In the genomic region with DNA sequence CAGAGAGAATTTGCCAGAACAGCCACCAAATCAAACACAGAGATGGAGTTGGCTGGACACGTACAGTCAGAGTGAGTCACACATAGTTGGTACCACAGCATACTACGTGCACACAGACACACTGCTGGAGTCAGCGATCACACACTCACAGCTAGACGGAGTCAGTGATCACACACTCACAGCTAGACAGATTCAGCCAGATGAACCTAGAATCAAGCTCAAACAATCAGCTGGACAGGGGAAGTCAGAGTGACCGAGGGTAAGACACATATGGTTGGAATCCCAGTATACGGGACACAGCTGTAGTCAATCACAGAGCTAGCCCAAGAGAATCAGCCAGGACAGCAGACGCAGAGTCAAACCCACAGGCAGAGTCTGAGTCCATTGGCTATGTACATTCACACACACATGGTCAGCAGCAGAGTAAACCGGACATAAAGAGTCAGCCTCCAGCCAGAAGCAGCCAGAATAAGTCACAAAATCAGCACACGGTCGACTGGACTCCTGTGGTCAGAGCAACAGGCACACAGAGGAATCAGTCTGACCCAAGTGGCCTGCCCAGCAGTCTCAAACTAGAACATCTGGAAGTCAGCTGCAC, we compare ENCODE assay signal across 13 cellular contexts. TPM values are rescaled to one million over a fixed set of nuclear protein-coding genes. Genes with fewer than 3 reads are reported as not detected.
DNase-seq lines count a peak whose midpoint lies in the region; ATAC-seq and TF ChIP-seq lines count a peak whose summit lies in the region.
"Had no signal": no experiment of that assay in that cellular context is flagged by ENCODE, and none has a peak within 500 bp of the region (broad histone marks: within the 10 kb centered on the region; RNA-seq: fewer than 3 reads in every experiment).

No MANE protein-coding gene starts in this region.

- H3K27ac Mint-ChIP-seq in T-helper 1 cell treated with Interleukin-12 subunit alpha and Interleukin-12 subunit beta and Interleukin-4 antibody, amounts not matched to agents 30 μg/mL and 1 μg/mL, for 36 hours = peak overlapping the region; percentile 50
- H3K27ac Mint-ChIP-seq in T-helper 17 cell = peak overlapping the region; percentile 67

- peak overlapping the region; percentile 29 for H2AFZ ChIP-seq in fibroblast of lung (ENCODE audit: low read length)

- H3K4me2 ChIP-seq in fibroblast of lung (ENCODE audit: extremely low read depth, insufficient read depth, low read length) = peak overlapping the region; percentile 27

- no peaks in the 10 kb centered on the region for H4K20me1 ChIP-seq in fibroblast of lung (ENCODE audit: control insufficient read depth, extremely low read depth, insufficient read depth, low read length)

- H3K9ac ChIP-seq in fibroblast of lung (ENCODE audit: insufficient read depth, low read length) = no peak overlapping the region

- H3K9me3 ChIP-seq in T-helper 17 cell (ENCODE audit: control insufficient read depth, low read length, poor library complexity, severe bottlenecking) (no peaks in the 10 kb centered on the region), fibroblast of lung (ENCODE audit: control insufficient read depth, insufficient read depth, low read depth, low read length) (no peaks in the 10 kb centered on the region)
- H3K9me3 ChIP-seq: SJCRH30 had no signal

- no peaks in the 10 kb centered on the region for H3K27me3 ChIP-seq in fibroblast of lung (ENCODE audit: control insufficient read depth, insufficient read depth, low read length)
- H3K27me3 ChIP-seq: SJCRH30 had no signal

- H3K27ac ChIP-seq in fibroblast of lung (ENCODE audit: insufficient read depth, low read length) = peak overlapping the region; percentile 56
- H3K27ac ChIP-seq: 22Rv1, SJCRH30 had no signal

- H3K4me1 Mint-ChIP-seq in T-helper 1 cell treated with Interleukin-12 subunit alpha and Interleukin-12 subunit beta and Interleukin-4 antibody, amounts not matched to agents 30 μg/mL and 1 μg/mL, for 36 hours (ENCODE audit: low read depth) = peaks cover 31% of the 10 kb centered on the region
- H3K4me1 Mint-ChIP-seq in T-helper 17 cell = peaks cover 28% of the 10 kb centered on the region

- H3K4me3 ChIP-seq in fibroblast of lung (replicated peaks in 1 of 4; ENCODE audit: control extremely low read depth in 1 of 4, insufficient read depth in 1 of 4, low read depth in 3 of 4, low read length in 4 of 4) = peak overlapping the region in 2 of 4 experiments; percentile 38 to 53
- no peak overlapping the region for H3K4me3 ChIP-seq in retinal pigment epithelial cell (ENCODE audit: low read length)
- H3K4me3 ChIP-seq: SJCRH30 had no signal

- ATAC-seq in T-helper 17 cell = no peak

- H3K79me2 ChIP-seq in fibroblast of lung (ENCODE audit: control insufficient read depth, insufficient read depth, low read length) = no peaks in the 10 kb centered on the region

- no peaks in the 10 kb centered on the region for H3K9me3 Mint-ChIP-seq in T-helper 1 cell treated with Interleukin-12 subunit alpha and Interleukin-12 subunit beta and Interleukin-4 antibody, amounts not matched to agents 30 μg/mL and 1 μg/mL, for 36 hours

- no peaks in the 10 kb centered on the region for H3K36me3 ChIP-seq in fibroblast of lung (ENCODE audit: control insufficient read depth, insufficient read depth, low read length)
- H3K36me3 ChIP-seq: SJCRH30 had no signal

- peaks cover 25% of the 10 kb centered on the region for H3K36me3 Mint-ChIP-seq in T-helper 1 cell treated with Interleukin-12 subunit alpha and Interleukin-12 subunit beta and Interleukin-4 antibody, amounts not matched to agents 30 μg/mL and 1 μg/mL, for 36 hours (ENCODE audit: low read depth)
- H3K36me3 Mint-ChIP-seq in T-helper 17 cell (ENCODE audit: low read depth) = peaks cover 4% of the 10 kb centered on the region

- TF ChIP-seq CTCF in fibroblast of lung (conservative IDR thresholded peaks at IDR 0.05 in 1 of 2, IDR thresholded peaks at IDR 0.05 in 1 of 2; ENCODE audit: low read depth in 1 of 2, low read length in 2 of 2) (no peak), retinal pigment epithelial cell (conservative IDR thresholded peaks at IDR 0.05; ENCODE audit: low read depth, low read length) (no peak)

- H3K4me3 Mint-ChIP-seq in T-helper 1 cell treated with Interleukin-12 subunit alpha and Interleukin-12 subunit beta and Interleukin-4 antibody, amounts not matched to agents 30 μg/mL and 1 μg/mL, for 36 hours = peak overlapping the region; percentile 21
- H3K4me3 Mint-ChIP-seq in T-helper 17 cell = peak overlapping the region; percentile 53

- H3K27me3 Mint-ChIP-seq in T-helper 1 cell treated with Interleukin-12 subunit alpha and Interleukin-12 subunit beta and Interleukin-4 antibody, amounts not matched to agents 30 μg/mL and 1 μg/mL, for 36 hours (ENCODE audit: low read depth) = no peaks in the 10 kb centered on the region
- H3K27me3 Mint-ChIP-seq in T-helper 17 cell = no peaks in the 10 kb centered on the region

- DNase-seq in T-helper 1 cell (no peak), T-helper 17 cell (no peak), fibroblast of lung (ENCODE audit: low read depth in 2 of 2) (peak; percentile 91 to 97), retinal pigment epithelial cell (ENCODE audit: low read depth) (peak; percentile 32), SHP77 (lab: John Stamatoyannopoulos, UW) (no peak), NCI-H2196 treated with DMSO at 0.1 percent for 48 hours (lab: John Stamatoyannopoulos, UW; ENCODE audit: unreplicated experiment) (no peak), GF-D8 (lab: John Stamatoyannopoulos, UW) (no peak)
- DNase-seq: MM.1S, SJCRH30 had no signal

- peaks cover 2% of the 10 kb centered on the region for H3K4me1 ChIP-seq in fibroblast of lung (ENCODE audit: control insufficient read depth, extremely low read depth, insufficient read depth, low read length)
- H3K4me1 ChIP-seq: SJCRH30 had no signal

RNA-seq across cellular contexts. Expression of a gene that starts 4.6 kb away (rescaled TPM):
- 10 to 100 TPM; 25.2 to 27.7 TPM for total RNA-seq in T-helper 17 cell
- total RNA-seq in fibroblast of lung = 21.5 and 21.8 TPM in 2 replicates
- polyA plus RNA-seq in fibroblast of lung = 8.3 and 35.0 TPM in 2 replicates
- polyA plus RNA-seq in fibroblast of lung (2012) = 6.9 and 34.3 TPM in 2 replicates
- 22.3 and 167 TPM in 2 replicates for polyA minus RNA-seq in fibroblast of lung (ENCODE audit: low replicate concordance)

RNA-seq across cellular contexts. Expression of a gene that starts 10.6 kb away (rescaled TPM):
- total RNA-seq in T-helper 17 cell = 10 to 100 TPM; 59.9 to 70.1 TPM
- total RNA-seq in fibroblast of lung = 22.6 and 29.4 TPM in 2 replicates
- 30.2 and 38.0 TPM in 2 replicates for polyA plus RNA-seq in fibroblast of lung
- 41.1 and 54.5 TPM in 2 replicates for polyA plus RNA-seq in fibroblast of lung (2012)
- polyA minus RNA-seq in fibroblast of lung (ENCODE audit: low replicate concordance) = 84.7 and 94.8 TPM in 2 replicates

RNA-seq across cellular contexts. Expression of a gene that starts 43.4 kb away (rescaled TPM):
- 10 to 100 TPM; 13.3 to 18.0 TPM for total RNA-seq in T-helper 17 cell
- 6.2 and 11.4 TPM in 2 replicates for total RNA-seq in fibroblast of lung
- polyA plus RNA-seq in fibroblast of lung = 5.4 and 6.0 TPM in 2 replicates
- 7.1 and 9.9 TPM in 2 replicates for polyA plus RNA-seq in fibroblast of lung (2012)
- polyA minus RNA-seq in fibroblast of lung (ENCODE audit: low replicate concordance) = 29.7 and 53.0 TPM in 2 replicates

RNA-seq across cellular contexts. Expression of a gene that starts 53.7 kb away (rescaled TPM):
- total RNA-seq in T-helper 17 cell (not detected), fibroblast of lung (not detected in 2 replicates)
- not detected in 2 replicates for polyA plus RNA-seq in fibroblast of lung
- not detected in 2 replicates for polyA plus RNA-seq in fibroblast of lung (2012)
- 2.0 TPM in 1 of 2 replicates, not detected in the other for polyA minus RNA-seq in fibroblast of lung (ENCODE audit: low replicate concordance)
- total RNA-seq: SJCRH30, ureter had no signal
- polyA plus RNA-seq: adipose tissue had no signal

RNA-seq across cellular contexts. Expression of a gene that starts 56.2 kb away (rescaled TPM):
- total RNA-seq in T-helper 17 cell (10 to 100 TPM; 43.9 to 53.6 TPM), fibroblast of lung (30.8 and 93.5 TPM in 2 replicates)
- 61.0 and 68.2 TPM in 2 replicates for polyA plus RNA-seq in fibroblast of lung
- 73.9 and 90.6 TPM in 2 replicates for polyA plus RNA-seq in fibroblast of lung (2012)
- 224 and 291 TPM in 2 replicates for polyA minus RNA-seq in fibroblast of lung (ENCODE audit: low replicate concordance)

Comparison
In these comparisons a context has a peak if more than half of its experiments do, and no peak if none do; other contexts are left out.
1. DNase-seq: peak in fibroblast of lung (2 of 2) and retinal pigment epithelial cell (single experiment); none in T-helper 1 cell (0 of 5), T-helper 17 cell (0 of 3), SHP77 (0 of 2), NCI-H2196 treated with DMSO at 0.1 percent for 48 hours (single experiment) and GF-D8 (single experiment).